ENCODE assay signal across 16 cellular contexts in the genomic region with DNA sequence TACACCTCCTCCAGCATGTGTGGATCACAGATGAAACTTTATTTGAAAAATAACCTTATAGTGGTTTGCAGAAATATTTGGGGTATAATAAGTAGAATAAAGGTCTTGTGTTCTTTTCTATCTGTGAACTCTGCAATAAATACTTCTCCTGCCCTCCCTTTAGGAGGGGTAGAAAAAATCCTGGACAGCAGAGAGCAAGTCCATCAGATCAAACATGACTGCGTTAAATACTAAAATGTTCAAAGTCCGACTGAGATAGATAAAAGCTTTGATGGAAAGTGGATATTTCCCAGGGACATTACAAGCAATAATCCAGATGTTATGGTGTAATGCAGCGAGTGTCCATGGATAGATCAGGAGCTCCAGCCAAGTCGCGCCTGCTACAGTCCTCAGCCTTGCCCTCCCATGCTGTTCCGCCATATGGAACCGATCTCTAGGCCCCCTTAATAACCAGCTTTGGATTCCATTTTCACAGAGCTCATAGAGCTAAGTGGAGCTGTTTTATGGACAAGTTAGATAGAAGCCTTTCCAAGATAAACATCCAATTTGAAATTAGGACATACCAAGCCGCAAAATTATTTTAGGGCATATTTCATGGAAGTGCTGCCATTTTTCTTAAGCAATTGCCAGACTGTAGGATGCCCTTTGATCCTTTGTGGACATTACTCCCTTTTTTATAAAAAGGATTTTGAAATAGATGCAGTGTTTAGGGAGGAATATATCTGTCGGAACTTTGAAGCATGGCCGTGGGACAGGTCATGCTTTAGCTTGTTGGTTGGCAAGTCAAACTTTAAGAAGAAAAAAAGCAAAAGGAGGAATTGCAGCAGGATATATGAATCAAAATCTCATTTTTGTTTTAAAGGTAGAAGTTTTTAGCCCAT.
"Had no signal": no experiment of that assay in that cellular context is flagged by ENCODE, and none has a peak within 500 bp of the region (broad histone marks: within the 10 kb centered on the region; RNA-seq: fewer than 3 reads in every experiment).

No MANE protein-coding gene starts in this region.

- H3K36me3 ChIP-seq: ovary, thyroid gland had no signal

- H3K4me3 Mint-ChIP-seq: activated CD4-positive, alpha-beta memory T cell treated with anti-CD3 and anti-CD28 coated beads for 36 hours; activated CD8-positive, alpha-beta memory T cell treated with anti-CD3 and anti-CD28 coated beads, Interleukin-2, amount 10 ng/mL, durations not matched to agents 7 days and 5 days; activated naive CD4-positive, alpha-beta T cell treated with anti-CD3 and anti-CD28 coated beads, Interleukin-2, amount 10 ng/mL, durations not matched to agents 7 days and 5 days; activated T-cell treated with anti-CD3 and anti-CD28 coated beads, Interleukin-2, amount 50 U/mL, for 24 hours; memory B cell had no signal

- H3K4me3 ChIP-seq: ovary, SK-N-MC, stomach, thyroid gland had no signal

- ATAC-seq: activated CD8-positive, alpha-beta memory T cell treated with anti-CD3 and anti-CD28 coated beads, Interleukin-2, amount 10 ng/mL, durations not matched to agents 7 days and 5 days; sciatic nerve had no signal

- H3K36me3 Mint-ChIP-seq: activated naive CD4-positive, alpha-beta T cell treated with anti-CD3 and anti-CD28 coated beads, Interleukin-2, amount 10 ng/mL, durations not matched to agents 7 days and 5 days had no signal

- H3K9me3 ChIP-seq: ovary, stomach, thyroid gland had no signal

- H3K27me3 ChIP-seq: ovary, stomach, thyroid gland had no signal

- H3K4me1 ChIP-seq: stomach, thyroid gland had no signal

- H3K27ac Mint-ChIP-seq: activated CD4-positive, alpha-beta memory T cell treated with anti-CD3 and anti-CD28 coated beads for 36 hours; activated CD8-positive, alpha-beta memory T cell treated with anti-CD3 and anti-CD28 coated beads, Interleukin-2, amount 10 ng/mL, durations not matched to agents 7 days and 5 days; activated naive CD4-positive, alpha-beta T cell treated with anti-CD3 and anti-CD28 coated beads, Interleukin-2, amount 10 ng/mL, durations not matched to agents 7 days and 5 days; activated T-cell treated with anti-CD3 and anti-CD28 coated beads, Interleukin-2, amount 50 U/mL, for 24 hours had no signal

- H3K9me3 Mint-ChIP-seq: activated CD4-positive, alpha-beta memory T cell treated with anti-CD3 and anti-CD28 coated beads for 36 hours; activated T-cell treated with anti-CD3 and anti-CD28 coated beads, Interleukin-2, amount 50 U/mL, for 24 hours; memory B cell had no signal

- DNase-seq: activated CD4-positive, alpha-beta memory T cell treated with anti-CD3 and anti-CD28 coated beads for 36 hours; activated CD8-positive, alpha-beta memory T cell treated with anti-CD3 and anti-CD28 coated beads, Interleukin-2, amount 10 ng/mL, durations not matched to agents 7 days and 5 days; activated naive CD4-positive, alpha-beta T cell treated with anti-CD3 and anti-CD28 coated beads, Interleukin-2, amount 10 ng/mL, durations not matched to agents 7 days and 5 days; activated T-cell treated with anti-CD3 and anti-CD28 coated beads, Interleukin-2, amount 50 U/mL, for 24 hours; central memory CD4-positive, alpha-beta T cell; cortex of kidney; effector CD4-positive, alpha-beta T cell; head of caudate nucleus; ovary; stimulated activated CD4-positive, alpha-beta T cell treated with anti-CD3 and anti-CD28 coated beads, Interleukin-1b, Interleukin-23, amount 100 ng/mL, for 48 hours; stomach; thyroid gland had no signal

- H3K4me1 Mint-ChIP-seq: activated naive CD4-positive, alpha-beta T cell treated with anti-CD3 and anti-CD28 coated beads, Interleukin-2, amount 10 ng/mL, durations not matched to agents 7 days and 5 days had no signal

- H3K27me3 Mint-ChIP-seq: activated CD4-positive, alpha-beta memory T cell treated with anti-CD3 and anti-CD28 coated beads for 36 hours; activated CD8-positive, alpha-beta memory T cell treated with anti-CD3 and anti-CD28 coated beads, Interleukin-2, amount 10 ng/mL, durations not matched to agents 7 days and 5 days; activated naive CD4-positive, alpha-beta T cell treated with anti-CD3 and anti-CD28 coated beads, Interleukin-2, amount 10 ng/mL, durations not matched to agents 7 days and 5 days; activated T-cell treated with anti-CD3 and anti-CD28 coated beads, Interleukin-2, amount 50 U/mL, for 24 hours; memory B cell had no signal

- H3K27ac ChIP-seq: ovary, SK-N-MC, stomach, thyroid gland, VCaP had no signal
